ENCODE assay signal across 8 cellular contexts in genomic region chr15:75720787-75721461, GRCh38. TPM values are rescaled to one million over a fixed set of nuclear protein-coding genes. Genes with fewer than 3 reads are reported as not detected.
DNase-seq lines count a peak whose midpoint lies in the region; ATAC-seq and TF ChIP-seq lines count a peak whose summit lies in the region.

No MANE protein-coding gene starts in this region.

- TF ChIP-seq CTCF in 22Rv1 (IDR thresholded peaks at IDR 0.05) (peak; percentile 63), GM12874 (IDR thresholded peaks at IDR 0.05; ENCODE audit: insufficient read depth, low read depth, low read length) (peak; percentile 61)

- ATAC-seq in activated T-helper 17 cell treated with anti-CD3 and anti-CD28 coated beads, Interleukin-2, amount 50 U/mL, for 72 hours (replicated peaks), result peak; percentile 75
- ATAC-seq in stimulated activated effector memory CD8-positive, alpha-beta T cell treated with anti-CD3 and anti-CD28 coated beads, Interleukin-12 subunit alpha, Interleukin-12 subunit beta, amount 100 ng/mL, for 72 hours, result peak; percentile 84
- no peak for ATAC-seq in HG03139 (IDR thresholded peaks at IDR 0.05; ENCODE audit: unreplicated experiment)

- DNase-seq in NCI-H2196 (lab: John Stamatoyannopoulos, UW; ENCODE audit: unreplicated experiment) (peak; percentile 63), kidney glomerular epithelial cell (lab: John Stamatoyannopoulos, UW) (peak; percentile 40)
- DNase-seq in stimulated activated effector memory CD8-positive, alpha-beta T cell treated with anti-CD3 and anti-CD28 coated beads, Interleukin-12 subunit alpha, Interleukin-12 subunit beta, amount 100 ng/mL, for 72 hours (ENCODE audit: low spot score in 2 of 2), result no peak
- no peak for DNase-seq in activated CD4-positive, CD25-positive, alpha-beta regulatory T cell (lab: John Stamatoyannopoulos, UW)

- H3K9me3 Mint-ChIP-seq in activated T-helper 17 cell treated with anti-CD3 and anti-CD28 coated beads, Interleukin-2, amount 50 U/mL, for 72 hours, result no peaks in the 10 kb centered on the region
- no peaks in the 10 kb centered on the region for H3K9me3 Mint-ChIP-seq in stimulated activated effector memory CD8-positive, alpha-beta T cell treated with anti-CD3 and anti-CD28 coated beads, Interleukin-12 subunit alpha, Interleukin-12 subunit beta, amount 100 ng/mL, for 72 hours

- no peak overlapping the region for H3K27ac ChIP-seq in 22Rv1

- peaks cover 9% of the 10 kb centered on the region for H3K4me1 Mint-ChIP-seq in activated T-helper 17 cell treated with anti-CD3 and anti-CD28 coated beads, Interleukin-2, amount 50 U/mL, for 72 hours
- H3K4me1 Mint-ChIP-seq in stimulated activated effector memory CD8-positive, alpha-beta T cell treated with anti-CD3 and anti-CD28 coated beads, Interleukin-12 subunit alpha, Interleukin-12 subunit beta, amount 100 ng/mL, for 72 hours, result peaks cover 10% of the 10 kb centered on the region

- no peak overlapping the region for H3K4me3 Mint-ChIP-seq in activated T-helper 17 cell treated with anti-CD3 and anti-CD28 coated beads, Interleukin-2, amount 50 U/mL, for 72 hours
- no peak overlapping the region for H3K4me3 Mint-ChIP-seq in stimulated activated effector memory CD8-positive, alpha-beta T cell treated with anti-CD3 and anti-CD28 coated beads, Interleukin-12 subunit alpha, Interleukin-12 subunit beta, amount 100 ng/mL, for 72 hours

- H3K36me3 Mint-ChIP-seq in activated T-helper 17 cell treated with anti-CD3 and anti-CD28 coated beads, Interleukin-2, amount 50 U/mL, for 72 hours (ENCODE audit: low read depth), result no peaks in the 10 kb centered on the region
- no peaks in the 10 kb centered on the region for H3K36me3 Mint-ChIP-seq in stimulated activated effector memory CD8-positive, alpha-beta T cell treated with anti-CD3 and anti-CD28 coated beads, Interleukin-12 subunit alpha, Interleukin-12 subunit beta, amount 100 ng/mL, for 72 hours

- H3K27ac Mint-ChIP-seq in activated T-helper 17 cell treated with anti-CD3 and anti-CD28 coated beads, Interleukin-2, amount 50 U/mL, for 72 hours, result peak overlapping the region; percentile 17
- H3K27ac Mint-ChIP-seq in stimulated activated effector memory CD8-positive, alpha-beta T cell treated with anti-CD3 and anti-CD28 coated beads, Interleukin-12 subunit alpha, Interleukin-12 subunit beta, amount 100 ng/mL, for 72 hours, result no peak overlapping the region

- peaks cover 8% of the 10 kb centered on the region for H3K27me3 Mint-ChIP-seq in activated T-helper 17 cell treated with anti-CD3 and anti-CD28 coated beads, Interleukin-2, amount 50 U/mL, for 72 hours

RNA-seq across cellular contexts. Expression of gene CSPG4, which starts 8.3 kb away (rescaled TPM):
- total RNA-seq in activated T-helper 17 cell treated with anti-CD3 and anti-CD28 coated beads, Interleukin-2, amount 50 U/mL, for 72 hours, result under 1 TPM in 1 of 2 donors, not detected in 1; 0.02 TPM

Comparison
In these comparisons a context has a peak if more than half of its experiments do, and no peak if none do; other contexts are left out.
1. DNase-seq: peak in NCI-H2196 (single experiment) and kidney glomerular epithelial cell (single experiment); none in stimulated activated effector memory CD8-positive, alpha-beta T cell treated with anti-CD3 and anti-CD28 coated beads, Interleukin-12 subunit alpha, Interleukin-12 subunit beta, amount 100 ng/mL, for 72 hours (0 of 2) and activated CD4-positive, CD25-positive, alpha-beta regulatory T cell (0 of 4).